In genomic region chr1:220283616-220284015, GRCh38 we compare ENCODE assay signal across 17 cellular contexts.
A peak's percentile ranks its signal among the peaks of the same experiment; 100 is the strongest.
DNase-seq lines count a peak whose midpoint lies in the region; ATAC-seq, FAIRE-seq and TF ChIP-seq lines count a peak whose summit lies in the region.
"Had no signal": no experiment of that assay in that cellular context is flagged by ENCODE, and none has a peak within 500 bp of the region (broad histone marks: within the 10 kb centered on the region; RNA-seq: fewer than 3 reads in every experiment).

No MANE protein-coding gene starts in this region.

- DNase-seq in DMS 273 (lab: John Stamatoyannopoulos, UW; ENCODE audit: unreplicated experiment): peak; percentile 8
- no peak for DNase-seq in DMS 273 treated with DMSO at 0.1 percent for 48 hours (lab: John Stamatoyannopoulos, UW)
- no peak for DNase-seq in HTR-8/SVneo (ENCODE audit: insufficient read length, low spot score)
- no peak for DNase-seq in DMS153 (lab: John Stamatoyannopoulos, UW)
- DNase-seq: Caco-2; CD4-positive, CD25-positive, alpha-beta regulatory T cell; CD8-positive, alpha-beta T cell; DMS79; EL; GDM1; GOT3; HFFc6 had no signal

- ATAC-seq in SK-N-SH treated with all-trans-retinoic acid at 6 μM for 48 hours (peak; percentile 46; the same call in 2 of the 3 replicates), HG03196 (IDR thresholded peaks at IDR 0.05; ENCODE audit: unreplicated experiment) (no peak)
- ATAC-seq: CD8-positive, alpha-beta T cell; GM12878 had no signal

- peak; percentile 80 for FAIRE-seq in HTR-8/SVneo (lab: Jason Lieb, UNC)
- FAIRE-seq: GM12878, GM18507, H54 had no signal

TF ChIP-seq in SK-N-SH treated with all-trans-retinoic acid at 6 μM for 48 hours, 23 proteins besides CTCF, POLR2A, EP300 and RAD21:
- TF ChIP-seq ARNTL (CRISPR knock-in tag; IDR thresholded peaks at IDR 0.05; ENCODE audit: borderline replicate concordance, low read depth) (no peak), ISL1 (CRISPR knock-in tag; IDR thresholded peaks at IDR 0.05) (0 out of 2 replicates have a peak, but pooled peaks have one; percentile 64), ZC3H10 (CRISPR knock-in tag; IDR thresholded peaks at IDR 0.05) (no peak)
